Comparison of ENCODE assay signal across 19 cellular contexts in genomic region chr3:194588741-194589140, GRCh38. TPM values are rescaled to one million over a fixed set of nuclear protein-coding genes. Genes with fewer than 3 reads are reported as not detected.
DNase-seq lines count a peak whose midpoint lies in the region; ATAC-seq, FAIRE-seq and TF ChIP-seq lines count a peak whose summit lies in the region.
"Had no signal": no experiment of that assay in that cellular context is flagged by ENCODE, and none has a peak within 500 bp of the region (broad histone marks: within the 10 kb centered on the region; RNA-seq: fewer than 3 reads in every experiment).

No MANE protein-coding gene starts in this region.

- no TSS peak for BruUV-seq in K562 (replicated peaks; lab: Mats Ljungman, UMichigan)

- H3K4me1 ChIP-seq in right atrium auricular region = peaks cover 0 to 44% of the 10 kb centered on the region in 2 donors
- peaks cover 0 to 11% of the 10 kb centered on the region in 2 experiments; a peak in 3 of 5 replicates for H3K4me1 ChIP-seq in K562 (replicated peaks in 1 of 2; ENCODE audit: control insufficient read depth in 2 of 2, insufficient read depth in 2 of 2, low read length in 2 of 2)

- 17% methylated on average over 3 of the region's 3 CpGs for WGBS in K562 (ENCODE audit: insufficient coverage, low coverage, missing lambda C conversion rate)

- peaks cover 9 to 14% of the 10 kb centered on the region in 2 donors for H3K4me1 Mint-ChIP-seq in effector memory CD8-positive, alpha-beta T cell (ENCODE audit: low read depth in 2 of 2)

- TF ChIP-seq RAD21 in K562 (CRISPR knock-in tag; conservative IDR thresholded peaks at IDR 0.05 in 1 of 2, IDR thresholded peaks at IDR 0.05 in 1 of 2) = no peak

- no peak overlapping the region for H3K9ac ChIP-seq in K562 (ENCODE audit: insufficient read depth in 1 of 2, low read depth in 2 of 2, low read length in 2 of 2)

- no peak overlapping the region for H2AFZ ChIP-seq in K562 (ENCODE audit: low read depth, low read length)
- H2AFZ ChIP-seq: GM23338 had no signal

- CTCF ChIA-PET in K562 (lab: Yijun Ruan, JAX; ENCODE audit: low intra/inter-chr PET ratio) = no interaction called here

- H3K36me3 ChIP-seq in right atrium auricular region (no peaks in the 10 kb centered on the region), K562 (ENCODE audit: control insufficient read depth, insufficient read depth, low read length) (peaks cover 20% of the 10 kb centered on the region; the same call in 2 of the 3 replicates)

- H3K27me3 ChIP-seq in right atrium auricular region = no peaks in the 10 kb centered on the region
- no peaks in the 10 kb centered on the region for H3K27me3 ChIP-seq in K562 (ENCODE audit: control insufficient read depth in 2 of 2, insufficient read depth in 2 of 2, low read length in 2 of 2)

- H3K4me3 Mint-ChIP-seq in effector memory CD8-positive, alpha-beta T cell = no peak overlapping the region
- H3K4me3 Mint-ChIP-seq: GM23338 had no signal

- peaks cover 14% of the 10 kb centered on the region for H3K36me3 Mint-ChIP-seq in effector memory CD8-positive, alpha-beta T cell (ENCODE audit: insufficient read depth)

- H4K20me1 ChIP-seq in K562 (replicated peaks; ENCODE audit: control insufficient read depth, insufficient read depth, low read length) = no peaks in the 10 kb centered on the region

- H3K4me2 ChIP-seq in K562 (ENCODE audit: insufficient read depth, low read length) = no peak overlapping the region
- H3K4me2 ChIP-seq: GM23338 had no signal

- intact Hi-C loops in Right ventricle myocardium superior (cut with DNase I) = loop anchor here (10.0 kb wide), 1 partner anchor 254 kb away; no protein-coding TSS in a partner anchor
- intact Hi-C loops in K562 (cut with micrococcal nuclease) = no loop called here

- POLR2A ChIA-PET in K562 (lab: Yijun Ruan, JAX) = interaction anchor here (0.7 to 1.1 kb wide), 5 partner anchors 9 to 265 kb away, joined by 3 to 4 read pairs (median 3); no protein-coding TSS in a partner anchor

- peaks cover 0 to 8% of the 10 kb centered on the region in 2 donors for H3K9me3 Mint-ChIP-seq in effector memory CD8-positive, alpha-beta T cell
- H3K9me3 Mint-ChIP-seq: GM23338 had no signal

- TF ChIP-seq POLR2A in K562 (conservative IDR thresholded peaks at IDR 0.05) = no peak

- no peak for TF ChIP-seq EP300 in K562 (IDR thresholded peaks at IDR 0.05; ENCODE audit: low read length)

- no peak for FAIRE-seq in K562 (lab: Jason Lieb, UNC)
- FAIRE-seq: GM12878, GM19239 had no signal

- in situ Hi-C loops in K562 (cut with MboI) = loop anchor here (10.0 kb wide), 1 partner anchor 254 kb away; no protein-coding TSS in a partner anchor

- ATAC-seq in Right ventricle myocardium superior (ENCODE audit: poor library complexity) = no peak
- ATAC-seq in K562 = no peak
- no peak for ATAC-seq in effector memory CD8-positive, alpha-beta T cell (replicated peaks)
- ATAC-seq: GM12878, GM23338 had no signal

- peak overlapping the region; percentile 67 to 76 for H3K27ac ChIP-seq in right atrium auricular region
- no peak overlapping the region for H3K27ac ChIP-seq in K562 (ENCODE audit: extremely low read depth, low read depth, low read length)
- H3K27ac ChIP-seq: 22Rv1 had no signal

- no peaks in the 10 kb centered on the region for H3K27me3 Mint-ChIP-seq in effector memory CD8-positive, alpha-beta T cell

- H3K79me2 ChIP-seq in K562 (ENCODE audit: control insufficient read depth, insufficient read depth, low read length) = peaks cover 13% of the 10 kb centered on the region

- DNase-seq in right atrium auricular region (ENCODE audit: low spot score) (no peak), Right ventricle myocardium superior (no peak), K562 (ENCODE audit: extremely low read depth in 1 of 4, low spot score in 3 of 4) (no peak), fibroblast of villous mesenchyme (ENCODE audit: low read depth) (peak; percentile 91), NCI-H2227 (lab: John Stamatoyannopoulos, UW; ENCODE audit: unreplicated experiment) (no peak)
- DNase-seq in stimulated activated CD4-positive, alpha-beta T cell treated with anti-CD3 and anti-CD28 coated beads, Interleukin-2, amount 100 ng/mL, for 24 hours = no peak
- no peak for DNase-seq in effector memory CD8-positive, alpha-beta T cell
- DNase-seq in stimulated activated CD4-positive, alpha-beta T cell treated with anti-CD3 and anti-CD28 coated beads, Interleukin-12 subunit alpha, Interleukin-12 subunit beta, amount 100 ng/mL, for 4 hours = no peak
- DNase-seq: DMS53, KG1, NCI-H1092, NCI-H1694, NCI-H446 treated with DMSO at 0.1 percent for 48 hours, NCI-H748 treated with DMSO at 0.1 percent for 48 hours, SHP77 had no signal

- H3K27ac Mint-ChIP-seq in effector memory CD8-positive, alpha-beta T cell = no peak overlapping the region
- H3K27ac Mint-ChIP-seq: GM23338 had no signal

- H3K9me3 ChIP-seq in right atrium auricular region = no peaks in the 10 kb centered on the region
- no peaks in the 10 kb centered on the region for H3K9me3 ChIP-seq in K562 (replicated peaks; ENCODE audit: control insufficient read depth, insufficient read depth, low read depth, low read length)

- no peak for TF ChIP-seq CTCF in right atrium auricular region (IDR thresholded peaks at IDR 0.05)
- no peak for TF ChIP-seq CTCF in K562 (IDR thresholded peaks at IDR 0.05 in 2 of 3, conservative IDR thresholded peaks at IDR 0.05 in 1 of 3; ENCODE audit: insufficient read depth in 2 of 3, low read depth in 1 of 3, low read length in 3 of 3)
- TF ChIP-seq CTCF in fibroblast of villous mesenchyme (IDR thresholded peaks at IDR 0.05; ENCODE audit: insufficient read depth, low read depth, low read length) = no peak

- H3K4me3 ChIP-seq in right atrium auricular region = no peak overlapping the region
- H3K4me3 ChIP-seq in K562 = no peak overlapping the region
- H3K4me3 ChIP-seq in fibroblast of villous mesenchyme (ENCODE audit: low read depth, low read length) = no peak overlapping the region
- H3K4me3 ChIP-seq: GM12878, GM23338 had no signal

- H3K9me1 ChIP-seq in K562 (ENCODE audit: control insufficient read depth, insufficient read depth, low read length) = no peaks in the 10 kb centered on the region

TF ChIP-seq in K562, 482 proteins besides CTCF, POLR2A, EP300 and RAD21 (continues in another document):
- 0 out of 2 replicates have a peak, but pooled peaks have one; percentile 41 for TF ChIP-seq DPF2 (IDR thresholded peaks at IDR 0.05)
- no peak for TF ChIP-seq PKNOX1 (IDR thresholded peaks at IDR 0.05)
- TF ChIP-seq E2F8 (IDR thresholded peaks at IDR 0.05; ENCODE audit: low read depth, partially characterized antibody) = no peak
- TF ChIP-seq FOSL1 (tag; conservative IDR thresholded peaks at IDR 0.05) = peak; percentile 69
- TF ChIP-seq DACH1 (IDR thresholded peaks at IDR 0.05; ENCODE audit: partially characterized antibody) = no peak

RNA-seq across cellular contexts. Expression of gene TMEM44, which starts 44.5 kb away (rescaled TPM):
- 1 to 10 TPM; 5.9 to 6.4 TPM for total RNA-seq in right atrium auricular region
- total RNA-seq in Right ventricle myocardium superior = 3.6 TPM
- 57.1 and 107 TPM in 2 replicates for total RNA-seq in K562 (2011; cell fraction: chromatin; rRNA removed; ENCODE audit: low replicate concordance)
- 59.7 and 67.4 TPM in 2 replicates for total RNA-seq in K562 (2011; cell fraction: nucleolus; rRNA removed)
- total RNA-seq in K562 (2011; cell fraction: nucleoplasm; rRNA removed) = 57.2 and 61.1 TPM in 2 replicates
- 13.1 and 13.8 TPM in 2 replicates for total RNA-seq in K562 (2014; rRNA removed)
- 6.0 and 7.2 TPM in 2 replicates for total RNA-seq in K562 (2014; rRNA removed; fragmentation: Illumina TruSeq; extraction: Trizol)
- 7.5 TPM in 2 replicates for total RNA-seq in K562 (2015; rRNA removed; fragmentation: Illumina TruSeq; extraction: Trizol)
- total RNA-seq in K562 (2021) = 16.9 and 18.1 TPM in 2 replicates
- polyA plus RNA-seq in K562 (2011; rRNA removed) = 13.5 and 14.5 TPM in 2 replicates
- 11.8 and 16.3 TPM in 2 replicates for polyA plus RNA-seq in K562 (2011; cell fraction: cytosol; rRNA removed)
- polyA plus RNA-seq in K562 (2011; cell fraction: nucleus; rRNA removed) = 44.6 and 76.9 TPM in 2 replicates
- polyA plus RNA-seq in K562 (2012) = 9.8 and 17.5 TPM in 2 replicates
- polyA plus RNA-seq in K562 (2014; fragmentation: Illumina TruSeq; extraction: Trizol) = 11.3 and 12.4 TPM in 2 replicates
- 1 to 10 TPM in 1 of 2 experiments, under 1 TPM in 1; 0.53 to 1.7 TPM for polyA plus RNA-seq in K562 (2014; fragmentation: Nextera tagmentation; extraction: Ambion mirVana)
- 15.5 and 16.2 TPM in 2 replicates for polyA plus RNA-seq in K562 (2014; rRNA removed)
- polyA minus RNA-seq in K562 (2011; rRNA and poly(A)+ RNA removed) = 9.1 and 13.7 TPM in 2 replicates
- polyA minus RNA-seq in K562 (2011; cell fraction: cytosol; rRNA and poly(A)+ RNA removed) = 7.7 and 7.8 TPM in 2 replicates
- 13.4 and 18.8 TPM in 2 replicates for polyA minus RNA-seq in K562 (2011; cell fraction: nucleus; rRNA and poly(A)+ RNA removed)
- total RNA-seq in fibroblast of villous mesenchyme = 11.7 and 23.2 TPM in 2 replicates
